In genomic region chr2:96305979-96306308, GRCh38 we compare ENCODE assay signal across 7 cellular contexts. TPM values are rescaled to one million over a fixed set of nuclear protein-coding genes. Genes with fewer than 3 reads are reported as not detected.
A peak's percentile ranks its signal among the peaks of the same experiment; 100 is the strongest.
DNase-seq lines count a peak whose midpoint lies in the region; ATAC-seq and TF ChIP-seq lines count a peak whose summit lies in the region.

No MANE protein-coding gene starts in this region.

- no peaks in the 10 kb centered on the region for H3K9me3 Mint-ChIP-seq in activated CD8-positive, alpha-beta T cell treated with anti-CD3 and anti-CD28 coated beads for 36 hours
- H3K9me3 Mint-ChIP-seq in stimulated activated memory B cell treated with anti-CD40 and anti-IgM and Interleukin-4, amounts not matched to agents 10 μg/mL and 1 μg/mL and 100 μg/mL, for 72 hours, result no peaks in the 10 kb centered on the region

- peak; percentile 16 for DNase-seq in activated CD8-positive, alpha-beta T cell treated with anti-CD3 and anti-CD28 coated beads for 36 hours
- no peak for DNase-seq in right cardiac atrium
- DNase-seq in cortex of kidney (lab: John Stamatoyannopoulos, UW), result no peak
- no peak for DNase-seq in NCI-H187 treated with DMSO at 0.1 percent for 48 hours (lab: John Stamatoyannopoulos, UW)
- DNase-seq in Kasumi-1 (lab: John Stamatoyannopoulos, UW), result no peak

- peak overlapping the region; percentile 100 for H3K4me3 Mint-ChIP-seq in activated CD8-positive, alpha-beta T cell treated with anti-CD3 and anti-CD28 coated beads for 36 hours
- peak overlapping the region; percentile 99 for H3K4me3 Mint-ChIP-seq in stimulated activated memory B cell treated with anti-CD40 and anti-IgM and Interleukin-4, amounts not matched to agents 10 μg/mL and 1 μg/mL and 100 μg/mL, for 72 hours

- POLR2A ChIA-PET in activated CD8-positive, alpha-beta T cell treated with anti-CD3 and anti-CD28 coated beads for 36 hours (lab: Charles Lee), result interaction anchor here (0.8 to 6.0 kb wide), 13 partner anchors 8 to 224 kb away, joined by 3 to 119 read pairs (median 4); partner anchors contain the start of genes ITPRIPL1 and NCAPH

- H3K27ac Mint-ChIP-seq in activated CD8-positive, alpha-beta T cell treated with anti-CD3 and anti-CD28 coated beads for 36 hours, result peak overlapping the region; percentile 99
- peak overlapping the region; percentile 98 for H3K27ac Mint-ChIP-seq in stimulated activated memory B cell treated with anti-CD40 and anti-IgM and Interleukin-4, amounts not matched to agents 10 μg/mL and 1 μg/mL and 100 μg/mL, for 72 hours

- WGBS in right cardiac atrium, result 23% methylated on average over 9 of the region's 9 CpGs

- no peak for TF ChIP-seq CTCF in activated CD8-positive, alpha-beta T cell treated with anti-CD3 and anti-CD28 coated beads for 36 hours (IDR thresholded peaks at IDR 0.05)

- peaks cover 46% of the 10 kb centered on the region for H3K4me1 Mint-ChIP-seq in activated CD8-positive, alpha-beta T cell treated with anti-CD3 and anti-CD28 coated beads for 36 hours (ENCODE audit: low read depth)
- H3K4me1 Mint-ChIP-seq in stimulated activated memory B cell treated with anti-CD40 and anti-IgM and Interleukin-4, amounts not matched to agents 10 μg/mL and 1 μg/mL and 100 μg/mL, for 72 hours, result peaks cover 45% of the 10 kb centered on the region

- CTCF ChIA-PET in activated CD8-positive, alpha-beta T cell treated with anti-CD3 and anti-CD28 coated beads for 36 hours (lab: Charles Lee), result interaction anchor here (1.1 to 3.2 kb wide), 4 partner anchors 10 to 39 kb away, joined by 3 to 19 read pairs (median 8); partner anchors contain the start of gene CIAO1

- H3K27ac ChIP-seq in right cardiac atrium (ENCODE audit: low read length), result peak overlapping the region; percentile 53

- H3K4me1 ChIP-seq in right cardiac atrium (ENCODE audit: control insufficient read depth, insufficient read depth, low read length), result peaks cover 10% of the 10 kb centered on the region

- H3K4me3 ChIP-seq in right cardiac atrium (ENCODE audit: low read length), result peak overlapping the region; percentile 81

- H3K27me3 Mint-ChIP-seq in activated CD8-positive, alpha-beta T cell treated with anti-CD3 and anti-CD28 coated beads for 36 hours, result no peaks in the 10 kb centered on the region
- no peaks in the 10 kb centered on the region for H3K27me3 Mint-ChIP-seq in stimulated activated memory B cell treated with anti-CD40 and anti-IgM and Interleukin-4, amounts not matched to agents 10 μg/mL and 1 μg/mL and 100 μg/mL, for 72 hours

- intact Hi-C loops in activated CD8-positive, alpha-beta T cell treated with anti-CD3 and anti-CD28 coated beads for 36 hours (cut with micrococcal nuclease), result loop anchor here (5.0 kb wide), 1 partner anchor 36 kb away; no protein-coding TSS in a partner anchor
- intact Hi-C loops in right cardiac atrium (cut with DNase I), result no loop called here

- H3K36me3 Mint-ChIP-seq in activated CD8-positive, alpha-beta T cell treated with anti-CD3 and anti-CD28 coated beads for 36 hours (ENCODE audit: low read depth), result peaks cover 48% of the 10 kb centered on the region
- peaks cover 40% of the 10 kb centered on the region for H3K36me3 Mint-ChIP-seq in stimulated activated memory B cell treated with anti-CD40 and anti-IgM and Interleukin-4, amounts not matched to agents 10 μg/mL and 1 μg/mL and 100 μg/mL, for 72 hours

- no peaks in the 10 kb centered on the region for H3K27me3 ChIP-seq in right cardiac atrium (ENCODE audit: control insufficient read depth, insufficient read depth)

- H3K9me3 ChIP-seq in right cardiac atrium (ENCODE audit: control insufficient read depth, low read length), result no peaks in the 10 kb centered on the region

- peak; percentile 7 for ATAC-seq in HG02973 (IDR thresholded peaks at IDR 0.05; ENCODE audit: unreplicated experiment)
- ATAC-seq in activated CD8-positive, alpha-beta T cell treated with anti-CD3 and anti-CD28 coated beads for 36 hours, result no peak
- peak in 1 of 2 donors; percentile 2 for ATAC-seq in right cardiac atrium
- ATAC-seq in stimulated activated memory B cell treated with anti-CD40 and anti-IgM and Interleukin-4, amounts not matched to agents 10 μg/mL and 1 μg/mL and 100 μg/mL, for 72 hours, result peak; percentile 9

RNA-seq across cellular contexts. Expression of gene SNRNP200, which starts 0.6 kb away (rescaled TPM):
- total RNA-seq in activated CD8-positive, alpha-beta T cell treated with anti-CD3 and anti-CD28 coated beads for 36 hours, result 100 to 1,000 TPM; 175 to 178 TPM
- total RNA-seq in right cardiac atrium, result 10 to 100 TPM; 57.8 to 63.8 (median 60.4) TPM
- polyA plus RNA-seq in right cardiac atrium, result 41.1 TPM

RNA-seq across cellular contexts. Expression of gene ITPRIPL1, which starts 19.2 kb away (rescaled TPM):
- 10 to 100 TPM; 28.2 to 32.6 TPM for total RNA-seq in activated CD8-positive, alpha-beta T cell treated with anti-CD3 and anti-CD28 coated beads for 36 hours
- total RNA-seq in right cardiac atrium, result 1 to 10 TPM in 1 of 4 donors, under 1 TPM in 3; 0.67 to 1.5 (median 0.75) TPM
- 0.50 TPM for polyA plus RNA-seq in right cardiac atrium

RNA-seq across cellular contexts. Expression of gene NCAPH, which starts 29.6 kb away (rescaled TPM):
- total RNA-seq in activated CD8-positive, alpha-beta T cell treated with anti-CD3 and anti-CD28 coated beads for 36 hours, result 10 to 100 TPM; 70.9 TPM
- 1 to 10 TPM in 2 of 4 donors, under 1 TPM in 2; 0.36 to 1.1 (median 0.85) TPM for total RNA-seq in right cardiac atrium
- polyA plus RNA-seq in right cardiac atrium, result 0.18 TPM

RNA-seq across cellular contexts. Expression of gene CIAO1, which starts 39.9 kb away (rescaled TPM):
- total RNA-seq in activated CD8-positive, alpha-beta T cell treated with anti-CD3 and anti-CD28 coated beads for 36 hours, result 10 to 100 TPM; 72.1 to 72.3 TPM
- total RNA-seq in right cardiac atrium, result 10 to 100 TPM; 52.2 to 60.5 (median 56.0) TPM
- polyA plus RNA-seq in right cardiac atrium, result 30.3 TPM

RNA-seq across cellular contexts. Expression of gene TMEM127, which starts 40.1 kb away (rescaled TPM):
- total RNA-seq in activated CD8-positive, alpha-beta T cell treated with anti-CD3 and anti-CD28 coated beads for 36 hours, result 10 to 100 TPM; 13.1 to 15.0 TPM
- total RNA-seq in right cardiac atrium, result 10 to 100 TPM; 77.8 to 90.0 (median 84.8) TPM
- 37.0 TPM for polyA plus RNA-seq in right cardiac atrium

Comparison
In these comparisons a context has a peak if more than half of its experiments do, and no peak if none do; other contexts are left out.
1. RNA of gene ITPRIPL1, which starts 19.2 kb away (total RNA-seq): 28.2 to 32.6 TPM in activated CD8-positive, alpha-beta T cell treated with anti-CD3 and anti-CD28 coated beads for 36 hours; 0.67 to 1.5 TPM in right cardiac atrium; every median in the first group is over 10 times any median in the second.
2. RNA of gene NCAPH, which starts 29.6 kb away (total RNA-seq): 70.9 TPM in activated CD8-positive, alpha-beta T cell treated with anti-CD3 and anti-CD28 coated beads for 36 hours; 0.36 to 1.1 TPM in right cardiac atrium; every median in the first group is over 10 times any median in the second.